In genomic region chrX:71910526-71911022, GRCh38 we compare ENCODE assay signal across 9 cellular contexts. TPM values are rescaled to one million over a fixed set of nuclear protein-coding genes. Genes with fewer than 3 reads are reported as not detected.
DNase-seq lines count a peak whose midpoint lies in the region; ATAC-seq, FAIRE-seq and TF ChIP-seq lines count a peak whose summit lies in the region.
"Had no signal": no experiment of that assay in that cellular context is flagged by ENCODE, and none has a peak within 500 bp of the region (broad histone marks: within the 10 kb centered on the region; RNA-seq: fewer than 3 reads in every experiment).

NHSL2 (plus strand) TSS chrX:71910845.

- no peaks in the 10 kb centered on the region for H3K79me2 ChIP-seq in HepG2 (ENCODE audit: insufficient read depth, low read length)

- 10% methylated on average over 19 of the region's 35 CpGs for whole genome bisulfite sequencing in HepG2 (ENCODE audit: low lambda C conversion rate)

- no peak for FAIRE-seq in HepG2 (lab: Jason Lieb, UNC)
- FAIRE-seq: bronchial epithelial cell had no signal

- H4K20me1 ChIP-seq in HepG2 (ENCODE audit: insufficient read depth, low read length): no peaks in the 10 kb centered on the region

- CTCF ChIA-PET in CD4-positive, alpha-beta T cell (lab: Charles Lee): interaction anchor here (0.8 kb wide), 1 partner anchor 82 kb away, joined by 3 read pairs; no protein-coding TSS in a partner anchor
- CTCF ChIA-PET in MCF 10A (lab: Yijun Ruan, JAX): interaction anchor here (1.2 kb wide), 1 partner anchor 39 kb away, joined by 3 read pairs; no protein-coding TSS in a partner anchor
- CTCF ChIA-PET in HepG2 (lab: Yijun Ruan, JAX; ENCODE audit: low intra/inter-chr PET ratio, low total read pairs): no interaction called here

- H3K27me3 ChIP-seq in CD4-positive, alpha-beta T cell (ENCODE audit: control insufficient read depth, insufficient read depth, low read length): peaks cover 38% of the 10 kb centered on the region
- peaks cover 2 to 5% of the 10 kb centered on the region in 2 experiments; a peak in 2 of 5 replicates for H3K27me3 ChIP-seq in HepG2 (ENCODE audit: control insufficient read depth in 1 of 2, insufficient read depth in 2 of 2, low read length in 2 of 2)

- no peak for ATAC-seq in CD4-positive, alpha-beta T cell (ENCODE audit: poor library complexity)
- no peak; the same call in 2 of the 3 replicates for ATAC-seq in HepG2
- ATAC-seq in stimulated activated memory B cell treated with anti-CD40 and anti-IgM and Interleukin-4, amounts not matched to agents 10 μg/mL and 1 μg/mL and 100 μg/mL, for 72 hours: peak; percentile 67
- no peak for ATAC-seq in GM21825 (IDR thresholded peaks at IDR 0.05; ENCODE audit: unreplicated experiment)
- ATAC-seq in GM19328 (IDR thresholded peaks at IDR 0.05; ENCODE audit: unreplicated experiment): no peak

- no peaks in the 10 kb centered on the region for H3K36me3 Mint-ChIP-seq in CD4-positive, alpha-beta T cell (ENCODE audit: low read depth)
- no peaks in the 10 kb centered on the region for H3K36me3 Mint-ChIP-seq in MCF 10A (ENCODE audit: insufficient read depth, unreplicated experiment)
- no peaks in the 10 kb centered on the region for H3K36me3 Mint-ChIP-seq in stimulated activated memory B cell treated with anti-CD40 and anti-IgM and Interleukin-4, amounts not matched to agents 10 μg/mL and 1 μg/mL and 100 μg/mL, for 72 hours

- H3K4me3 Mint-ChIP-seq in CD4-positive, alpha-beta T cell: peak within 1 kb of the TSS; percentile 58
- peak within 1 kb of the TSS; percentile 52 for H3K4me3 Mint-ChIP-seq in MCF 10A (ENCODE audit: unreplicated experiment)
- peak within 1 kb of the TSS; percentile 60 for H3K4me3 Mint-ChIP-seq in stimulated activated memory B cell treated with anti-CD40 and anti-IgM and Interleukin-4, amounts not matched to agents 10 μg/mL and 1 μg/mL and 100 μg/mL, for 72 hours

- no peak within 1 kb of the TSS for H3K27ac Mint-ChIP-seq in CD4-positive, alpha-beta T cell
- no peak within 1 kb of the TSS for H3K27ac Mint-ChIP-seq in MCF 10A (ENCODE audit: low read depth, unreplicated experiment)
- no peak within 1 kb of the TSS for H3K27ac Mint-ChIP-seq in stimulated activated memory B cell treated with anti-CD40 and anti-IgM and Interleukin-4, amounts not matched to agents 10 μg/mL and 1 μg/mL and 100 μg/mL, for 72 hours

- no peaks in the 10 kb centered on the region for H3K9me3 Mint-ChIP-seq in CD4-positive, alpha-beta T cell
- no peaks in the 10 kb centered on the region for H3K9me3 Mint-ChIP-seq in MCF 10A (ENCODE audit: unreplicated experiment)
- H3K9me3 Mint-ChIP-seq in stimulated activated memory B cell treated with anti-CD40 and anti-IgM and Interleukin-4, amounts not matched to agents 10 μg/mL and 1 μg/mL and 100 μg/mL, for 72 hours: no peaks in the 10 kb centered on the region

- H2AFZ ChIP-seq in HepG2 (ENCODE audit: low read length): no peak within 1 kb of the TSS

- POLR2A ChIA-PET in CD4-positive, alpha-beta T cell (lab: Charles Lee): interaction anchor here (1.0 kb wide), 1 partner anchor 14 kb away, joined by 3 read pairs; no protein-coding TSS in a partner anchor
- POLR2A ChIA-PET in MCF 10A (lab: Yijun Ruan, JAX) (no interaction called here), HepG2 (lab: Yijun Ruan, JAX) (no interaction called here)

- TF ChIP-seq POLR2A in HepG2 (IDR thresholded peaks at IDR 0.05; ENCODE audit: insufficient read depth in 1 of 2, low read depth in 2 of 2, low read length in 2 of 2): no peak

- H3K4me1 Mint-ChIP-seq in CD4-positive, alpha-beta T cell (ENCODE audit: low read depth): peaks cover 7% of the 10 kb centered on the region
- no peaks in the 10 kb centered on the region for H3K4me1 Mint-ChIP-seq in MCF 10A (ENCODE audit: insufficient read depth, unreplicated experiment)
- H3K4me1 Mint-ChIP-seq in stimulated activated memory B cell treated with anti-CD40 and anti-IgM and Interleukin-4, amounts not matched to agents 10 μg/mL and 1 μg/mL and 100 μg/mL, for 72 hours: peaks cover 4% of the 10 kb centered on the region

- intact Hi-C loops in CD4-positive, alpha-beta T cell (cut with DNase I, micrococcal nuclease): no loop called here
- intact Hi-C loops in MCF 10A (cut with micrococcal nuclease) (no loop called here), HepG2 (cut with micrococcal nuclease; ENCODE audit: unreplicated experiment) (no loop called here)

- in situ Hi-C loops in HepG2 (cut with HindIII; ENCODE audit: extremely low pct_ligation_motif_present, low pct_unique_long_range_greater_than_20kb): no loop called here

- TF ChIP-seq RAD21 in HepG2 (CRISPR knock-in tag; IDR thresholded peaks at IDR 0.05): no peak

- peak in 2 of 10 experiments; percentile 2 to 3 for DNase-seq in CD4-positive, alpha-beta T cell
- DNase-seq in NCI-H1436 treated with DMSO at 0.1 percent for 48 hours (lab: John Stamatoyannopoulos, UW) (peak; percentile 6), MCF 10A (ENCODE audit: unreplicated experiment) (no peak), HepG2 (ENCODE audit: low spot score) (no peak), A172 (ENCODE audit: low spot score) (no peak)

- H3K36me3 ChIP-seq in HepG2 (replicated peaks in 1 of 2; ENCODE audit: control insufficient read depth in 1 of 2, insufficient read depth in 2 of 2, low read length in 2 of 2): no peaks in the 10 kb centered on the region

- peak within 1 kb of the TSS in 1 of 3 experiments; percentile 23; a peak in 1 of 6 replicates for H3K4me3 ChIP-seq in HepG2 (replicated peaks in 1 of 3; ENCODE audit: insufficient read depth in 1 of 3, low read depth in 2 of 3, low read length in 3 of 3)

- no peak for TF ChIP-seq CTCF in CD4-positive, alpha-beta T cell (IDR thresholded peaks at IDR 0.05)
- TF ChIP-seq CTCF in MCF 10A (IDR thresholded peaks at IDR 0.05; ENCODE audit: unreplicated experiment) (no peak), HepG2 (CRISPR knock-in tag; IDR thresholded peaks at IDR 0.05) (no peak)

- TF ChIP-seq EP300 in HepG2 (IDR thresholded peaks at IDR 0.05; ENCODE audit: low read depth in 2 of 2, low read length in 2 of 2) (no peak), HepG2 (CRISPR knock-in tag; IDR thresholded peaks at IDR 0.05; ENCODE audit: borderline replicate concordance) (no peak)

- H3K9me3 ChIP-seq in CD4-positive, alpha-beta T cell (ENCODE audit: control insufficient read depth, low read length): no peaks in the 10 kb centered on the region
- H3K9me3 ChIP-seq in HepG2 (ENCODE audit: low read length): no peaks in the 10 kb centered on the region

- H3K27ac ChIP-seq in CD4-positive, alpha-beta T cell (ENCODE audit: low read depth, low read length): no peak within 1 kb of the TSS
- H3K27ac ChIP-seq in HepG2 (ENCODE audit: extremely low read length, insufficient read depth, low read length): no peak within 1 kb of the TSS

- H3K4me2 ChIP-seq in HepG2 (ENCODE audit: low read depth, low read length): peak within 1 kb of the TSS; percentile 12; the same call in 1 of the 2 replicates

- H3K27me3 Mint-ChIP-seq in CD4-positive, alpha-beta T cell: peaks cover 76% of the 10 kb centered on the region
- peaks cover 77% of the 10 kb centered on the region for H3K27me3 Mint-ChIP-seq in MCF 10A (ENCODE audit: insufficient read depth, unreplicated experiment)
- H3K27me3 Mint-ChIP-seq in stimulated activated memory B cell treated with anti-CD40 and anti-IgM and Interleukin-4, amounts not matched to agents 10 μg/mL and 1 μg/mL and 100 μg/mL, for 72 hours: peaks cover 53% of the 10 kb centered on the region

- H3K4me1 ChIP-seq in HepG2 (ENCODE audit: insufficient read depth, low read length): no peaks in the 10 kb centered on the region

- no peak within 1 kb of the TSS for H3K9ac ChIP-seq in HepG2 (ENCODE audit: insufficient read depth, low read depth, low read length)

- no TSS peak for BruUV-seq in MCF 10A (replicated peaks; lab: Mats Ljungman, UMichigan)
- no TSS peak for BruUV-seq in HepG2 (replicated peaks; lab: Mats Ljungman, UMichigan)

TF ChIP-seq in HepG2, 621 proteins besides CTCF, POLR2A, EP300 and RAD21 (continues in another document):
- no peak for TF ChIP-seq NCOA5 (CRISPR knock-in tag; IDR thresholded peaks at IDR 0.05)
- no peak for TF ChIP-seq SNAPC2 (CRISPR knock-in tag; IDR thresholded peaks at IDR 0.05)
- no peak for TF ChIP-seq U2AF2 (IDR thresholded peaks at IDR 0.05; ENCODE audit: low read depth, low read length)
- no peak for TF ChIP-seq ZKSCAN1 (IDR thresholded peaks at IDR 0.05; ENCODE audit: low read length)
- no peak for TF ChIP-seq HOXA9 (CRISPR knock-in tag; IDR thresholded peaks at IDR 0.05; ENCODE audit: borderline replicate concordance)
- no peak for TF ChIP-seq POLR2AphosphoS5 (IDR thresholded peaks at IDR 0.05; ENCODE audit: low read depth, low read length)
- no peak for TF ChIP-seq SNAPC5 (CRISPR knock-in tag; IDR thresholded peaks at IDR 0.05; ENCODE audit: borderline replicate concordance)
- TF ChIP-seq MAFF (IDR thresholded peaks at IDR 0.05; ENCODE audit: low read depth, low read length): no peak
- TF ChIP-seq KLF11 (CRISPR knock-in tag; IDR thresholded peaks at IDR 0.05): no peak

RNA-seq across cellular contexts. Expression of gene NHSL2, which starts in this region (rescaled TPM):
- total RNA-seq in CD4-positive, alpha-beta T cell: 1 to 10 TPM; 1.3 to 1.5 TPM
- total RNA-seq in MCF 10A (2022): not detected in 2 replicates
- not detected in 2 replicates for total RNA-seq in HepG2 (2016; rRNA removed; fragmentation: Illumina TruSeq; extraction: Trizol)
- total RNA-seq in HepG2 (2016; cell fraction: cytosol; rRNA removed; fragmentation: Illumina TruSeq; extraction: Trizol; ENCODE audit: low read depth): not detected in 2 replicates
- not detected in 2 replicates for total RNA-seq in HepG2 (2016; cell fraction: insoluble cytoplasmic fraction; rRNA removed; fragmentation: Illumina TruSeq; extraction: Trizol)
- not detected in 2 replicates for total RNA-seq in HepG2 (2016; cell fraction: membrane; rRNA removed; fragmentation: Illumina TruSeq; extraction: Trizol)
- not detected in 2 replicates for total RNA-seq in HepG2 (2016; cell fraction: nucleus; rRNA removed; fragmentation: Illumina TruSeq; extraction: Trizol)
- polyA plus RNA-seq in HepG2 (2011; rRNA removed): not detected in 2 replicates
- polyA plus RNA-seq in HepG2 (2011; cell fraction: cytosol; rRNA removed): not detected in 2 replicates
- polyA plus RNA-seq in HepG2 (2011; cell fraction: nucleus; rRNA removed): not detected in 2 replicates
- not detected in 2 replicates for polyA plus RNA-seq in HepG2 (2012)
- polyA plus RNA-seq in HepG2 (2016; cell fraction: cytosol; fragmentation: Illumina TruSeq; extraction: Trizol; ENCODE audit: low read depth): not detected in 2 replicates
- not detected in 2 replicates for polyA plus RNA-seq in HepG2 (2016; cell fraction: insoluble cytoplasmic fraction; fragmentation: Illumina TruSeq; extraction: Trizol; ENCODE audit: low read depth)
- not detected in 2 replicates for polyA plus RNA-seq in HepG2 (2016; cell fraction: membrane; fragmentation: Illumina TruSeq; extraction: Trizol; ENCODE audit: low read depth)
- not detected in 2 replicates for polyA plus RNA-seq in HepG2 (2016; cell fraction: nucleus; fragmentation: Illumina TruSeq; extraction: Trizol; ENCODE audit: insufficient read depth, low read depth)
- polyA minus RNA-seq in HepG2 (2011; rRNA and poly(A)+ RNA removed; ENCODE audit: low replicate concordance): not detected in 2 replicates
- polyA minus RNA-seq in HepG2 (2011; cell fraction: cytosol; rRNA and poly(A)+ RNA removed): not detected in 2 replicates
- polyA minus RNA-seq in HepG2 (2011; cell fraction: nucleus; rRNA and poly(A)+ RNA removed): not detected in 2 replicates
- not detected in 2 replicates for total RNA-seq in A172 (2014; rRNA removed; shearing (Covaris generic))
- total RNA-seq: bronchial epithelial cell had no signal
